ENCODE assay signal across 1 cellular context in the genomic region with DNA sequence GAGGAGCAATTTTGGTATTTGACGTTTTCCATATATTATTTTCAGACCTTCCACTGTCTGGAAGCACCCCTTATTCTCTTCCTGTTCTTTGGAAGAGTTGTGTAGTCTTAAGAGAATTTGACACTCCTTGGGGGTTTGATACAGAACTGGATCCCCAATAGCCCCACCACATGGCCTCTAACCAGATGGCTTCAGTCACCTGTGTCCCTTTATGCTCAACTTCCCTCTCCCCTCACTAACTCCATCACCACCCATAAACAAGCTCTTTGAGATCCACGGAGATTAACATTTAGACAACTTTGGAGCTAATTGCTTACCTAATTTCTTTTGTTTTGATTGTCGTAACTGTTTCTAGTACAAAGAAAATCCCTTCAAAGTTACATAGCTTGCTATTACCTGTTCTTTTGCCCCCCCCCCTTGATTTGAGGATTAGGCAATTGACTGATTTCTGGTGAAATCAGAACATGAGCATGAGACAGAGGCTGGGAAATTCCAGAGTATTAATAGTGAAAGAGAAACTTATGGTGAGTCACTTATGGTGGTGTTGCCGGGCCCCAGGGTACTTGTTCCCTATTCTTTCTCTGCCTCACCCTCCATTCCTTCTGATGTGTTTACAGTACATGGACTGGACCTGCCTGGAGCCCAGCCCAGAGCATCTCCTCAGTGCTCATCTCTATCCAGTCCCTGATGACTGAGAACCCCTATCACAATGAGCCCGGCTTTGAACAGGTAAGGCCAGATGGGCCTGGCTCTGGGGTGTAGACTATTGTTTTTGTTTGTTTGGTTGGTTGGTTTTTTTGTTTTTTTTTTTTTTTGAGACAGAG.
TF ChIP-seq lines count a peak whose summit lies in the region.

No MANE protein-coding gene starts in this region.

TF ChIP-seq in WTC11, 78 proteins besides CTCF, POLR2A, EP300 and RAD21 (continued from another document):
- TF ChIP-seq, protein P1, sequence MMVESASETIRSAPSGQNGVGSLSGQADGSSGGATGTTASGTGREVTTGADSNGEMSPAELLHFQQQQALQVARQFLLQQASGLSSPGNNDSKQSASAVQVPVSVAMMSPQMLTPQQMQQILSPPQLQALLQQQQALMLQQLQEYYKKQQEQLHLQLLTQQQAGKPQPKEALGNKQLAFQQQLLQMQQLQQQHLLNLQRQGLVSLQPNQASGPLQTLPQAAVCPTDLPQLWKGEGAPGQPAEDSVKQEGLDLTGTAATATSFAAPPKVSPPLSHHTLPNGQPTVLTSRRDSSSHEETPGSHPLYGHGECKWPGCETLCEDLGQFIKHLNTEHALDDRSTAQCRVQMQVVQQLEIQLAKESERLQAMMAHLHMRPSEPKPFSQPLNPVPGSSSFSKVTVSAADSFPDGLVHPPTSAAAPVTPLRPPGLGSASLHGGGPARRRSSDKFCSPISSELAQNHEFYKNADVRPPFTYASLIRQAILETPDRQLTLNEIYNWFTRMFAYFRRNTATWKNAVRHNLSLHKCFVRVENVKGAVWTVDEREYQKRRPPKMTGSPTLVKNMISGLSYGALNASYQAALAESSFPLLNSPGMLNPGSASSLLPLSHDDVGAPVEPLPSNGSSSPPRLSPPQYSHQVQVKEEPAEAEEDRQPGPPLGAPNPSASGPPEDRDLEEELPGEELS (CRISPR knock-in tag; IDR thresholded peaks at IDR 0.05): no peak
- no peak for TF ChIP-seq ZNF532 (CRISPR knock-in tag; IDR thresholded peaks at IDR 0.05; ENCODE audit: borderline replicate concordance)
- no peak for TF ChIP-seq PRRX2 (CRISPR knock-in tag; IDR thresholded peaks at IDR 0.05)
- TF ChIP-seq IRF2 (CRISPR knock-in tag; IDR thresholded peaks at IDR 0.05; ENCODE audit: borderline replicate concordance, low read depth): no peak
- no peak for TF ChIP-seq NFE2L1 (CRISPR knock-in tag; IDR thresholded peaks at IDR 0.05)
- TF ChIP-seq ZSCAN18 (CRISPR knock-in tag; IDR thresholded peaks at IDR 0.05): no peak
